In genomic region chr11:114912826-114913225, GRCh38 we compare ENCODE assay signal across 16 cellular contexts.
DNase-seq lines count a peak whose midpoint lies in the region; ATAC-seq, FAIRE-seq and TF ChIP-seq lines count a peak whose summit lies in the region.
"Had no signal": no experiment of that assay in that cellular context is flagged by ENCODE, and none has a peak within 500 bp of the region (broad histone marks: within the 10 kb centered on the region; RNA-seq: fewer than 3 reads in every experiment).

No MANE protein-coding gene starts in this region.

- H3K9me3 ChIP-seq in small intestine (ENCODE audit: control insufficient read depth, low read depth) = no peaks in the 10 kb centered on the region
- H3K9me3 ChIP-seq: BLaER1 treated with 17β-estradiol and CSF1 and Interleukin-3, amounts not matched to agents 10 nM and 100 nM had no signal

- no peak for TF ChIP-seq CTCF in natural killer cell (IDR thresholded peaks at IDR 0.05)

- H3K4me1 ChIP-seq in small intestine (ENCODE audit: control insufficient read depth in 2 of 2, insufficient read depth in 1 of 2, low read depth in 1 of 2, low read length in 1 of 2) = no peaks in the 10 kb centered on the region
- H3K4me1 ChIP-seq: BLaER1 treated with 17β-estradiol and CSF1 and Interleukin-3, amounts not matched to agents 10 nM and 100 nM had no signal

- intact Hi-C loops in natural killer cell (cut with micrococcal nuclease) = no loop called here

- peak; percentile 65 for ATAC-seq in GM18519 (IDR thresholded peaks at IDR 0.05; ENCODE audit: low FRiP score, unreplicated experiment)
- peak; percentile 54 for ATAC-seq in HG02642 (IDR thresholded peaks at IDR 0.05; ENCODE audit: poor library complexity, unreplicated experiment)
- peak; percentile 53 for ATAC-seq in HG02981 (IDR thresholded peaks at IDR 0.05; ENCODE audit: unreplicated experiment)
- peak; percentile 9 for ATAC-seq in activated T-helper 17 cell treated with anti-CD3 and anti-CD28 coated beads, Interleukin-2, amount 50 U/mL, for 72 hours (replicated peaks)
- no peak for ATAC-seq in natural killer cell
- ATAC-seq: CD8-positive, alpha-beta T cell; Right ventricle myocardium inferior had no signal

- peaks cover 6% of the 10 kb centered on the region for H3K27me3 Mint-ChIP-seq in activated T-helper 17 cell treated with anti-CD3 and anti-CD28 coated beads, Interleukin-2, amount 50 U/mL, for 72 hours
- no peaks in the 10 kb centered on the region for H3K27me3 Mint-ChIP-seq in natural killer cell (ENCODE audit: low read depth in 2 of 2)

- no peak for DNase-seq in natural killer cell
- no peak for DNase-seq in COLO668 (lab: John Stamatoyannopoulos, UW; ENCODE audit: unreplicated experiment)
- DNase-seq in small intestine = no peak
- DNase-seq: CD8-positive, alpha-beta T cell; NCI-H1092 treated with DMSO at 0.1 percent for 48 hours; NCI-H2081 treated with DMSO at 0.1 percent for 48 hours had no signal

- H3K27ac ChIP-seq in small intestine (ENCODE audit: low read depth in 1 of 2, low read length in 1 of 2) = no peak overlapping the region
- H3K27ac ChIP-seq: BLaER1 treated with 17β-estradiol and CSF1 and Interleukin-3, amounts not matched to agents 10 nM and 100 nM had no signal

- H3K27ac Mint-ChIP-seq in activated T-helper 17 cell treated with anti-CD3 and anti-CD28 coated beads, Interleukin-2, amount 50 U/mL, for 72 hours = no peak overlapping the region
- H3K27ac Mint-ChIP-seq in natural killer cell = no peak overlapping the region
- H3K27ac Mint-ChIP-seq: CD8-positive, alpha-beta T cell had no signal

- 58 to 83% (median 63%) methylated on average over 4 of the region's 4 CpGs for WGBS in small intestine, 3 donors

- no peak overlapping the region for H3K4me3 ChIP-seq in small intestine (ENCODE audit: low read depth in 1 of 2, low read length in 2 of 2)
- H3K4me3 ChIP-seq: BLaER1 treated with 17β-estradiol and CSF1 and Interleukin-3, amounts not matched to agents 10 nM and 100 nM had no signal

- H3K27me3 ChIP-seq in small intestine (ENCODE audit: control insufficient read depth in 2 of 2, insufficient read depth in 2 of 2, low read length in 2 of 2) = no peaks in the 10 kb centered on the region
- H3K27me3 ChIP-seq: BLaER1 treated with 17β-estradiol and CSF1 and Interleukin-3, amounts not matched to agents 10 nM and 100 nM had no signal

- no peaks in the 10 kb centered on the region for H3K4me1 Mint-ChIP-seq in activated T-helper 17 cell treated with anti-CD3 and anti-CD28 coated beads, Interleukin-2, amount 50 U/mL, for 72 hours
- H3K4me1 Mint-ChIP-seq in natural killer cell = no peaks in the 10 kb centered on the region

- H3K9me3 Mint-ChIP-seq in activated T-helper 17 cell treated with anti-CD3 and anti-CD28 coated beads, Interleukin-2, amount 50 U/mL, for 72 hours = peaks cover 11% of the 10 kb centered on the region
- H3K9me3 Mint-ChIP-seq in natural killer cell = peaks cover 2 to 5% of the 10 kb centered on the region in 2 donors
- H3K9me3 Mint-ChIP-seq: CD8-positive, alpha-beta T cell had no signal

- H3K36me3 ChIP-seq in small intestine (ENCODE audit: control insufficient read depth in 2 of 2, insufficient read depth in 2 of 2, low read length in 2 of 2) = no peaks in the 10 kb centered on the region
- H3K36me3 ChIP-seq: BLaER1 treated with 17β-estradiol and CSF1 and Interleukin-3, amounts not matched to agents 10 nM and 100 nM had no signal

- no peak overlapping the region for H3K4me3 Mint-ChIP-seq in activated T-helper 17 cell treated with anti-CD3 and anti-CD28 coated beads, Interleukin-2, amount 50 U/mL, for 72 hours
- H3K4me3 Mint-ChIP-seq in natural killer cell = no peak overlapping the region
- H3K4me3 Mint-ChIP-seq: CD8-positive, alpha-beta T cell had no signal

- FAIRE-seq in small intestine (lab: Jason Lieb, UNC) = no peak
- FAIRE-seq: D721Med, GM19239, H1, RCC 7860 had no signal

- H3K36me3 Mint-ChIP-seq in activated T-helper 17 cell treated with anti-CD3 and anti-CD28 coated beads, Interleukin-2, amount 50 U/mL, for 72 hours (ENCODE audit: low read depth) = no peaks in the 10 kb centered on the region
- H3K36me3 Mint-ChIP-seq in natural killer cell = no peaks in the 10 kb centered on the region
- H3K36me3 Mint-ChIP-seq: CD8-positive, alpha-beta T cell had no signal

Comparison
In these comparisons a context has a peak if more than half of its experiments do, and no peak if none do; other contexts are left out.
1. ATAC-seq: peak in GM18519 (single experiment), HG02642 (single experiment), HG02981 (single experiment) and activated T-helper 17 cell treated with anti-CD3 and anti-CD28 coated beads, Interleukin-2, amount 50 U/mL, for 72 hours (single experiment); none in natural killer cell (0 of 3).